21 cellular contexts compared by ENCODE assay signal in genomic region chr13:113224486-113224885, GRCh38. TPM values are rescaled to one million over a fixed set of nuclear protein-coding genes. Genes with fewer than 3 reads are reported as not detected.
A peak's percentile ranks its signal among the peaks of the same experiment; 100 is the strongest.
DNase-seq lines count a peak whose midpoint lies in the region; ATAC-seq and TF ChIP-seq lines count a peak whose summit lies in the region.
"Had no signal": no experiment of that assay in that cellular context is flagged by ENCODE, and none has a peak within 500 bp of the region (broad histone marks: within the 10 kb centered on the region; RNA-seq: fewer than 3 reads in every experiment).

No MANE protein-coding gene starts in this region.

- CTCF ChIA-PET in Panc1 (lab: Charles Lee): no interaction called here

- H3K27ac ChIP-seq in Panc1 (ENCODE audit: low read length): no peak overlapping the region
- H3K27ac ChIP-seq: A549 had no signal

- H3K4me1 ChIP-seq in Panc1 (ENCODE audit: control insufficient read depth, insufficient read depth, low read length): no peaks in the 10 kb centered on the region
- H3K4me1 ChIP-seq: A549 had no signal

- H3K9me3 ChIP-seq in Panc1 (ENCODE audit: control insufficient read depth, insufficient read depth, low read depth, low read length): no peaks in the 10 kb centered on the region
- H3K9me3 ChIP-seq: A549 had no signal

- peak overlapping the region; percentile 62 for H3K27ac Mint-ChIP-seq in glutamatergic neuron (ENCODE audit: unreplicated experiment)
- H3K27ac Mint-ChIP-seq in progenitor cell of endocrine pancreas: peak overlapping the region; percentile 47
- H3K27ac Mint-ChIP-seq: activated T-helper 1 cell treated with anti-CD3 and anti-CD28 coated beads, Interleukin-12 subunit alpha, Interleukin-12 subunit beta, Interleukin-2, Interleukin-4 antibody, amounts not matched to agents 30 ng/mL and 10 ng/mL and 1 ng/mL, durations not matched to agents 14 hours and 24 hours and 36 hours; HFFc6 had no signal

- peak; percentile 21 for DNase-seq in NCI-H345 (lab: John Stamatoyannopoulos, UW)
- no peak for DNase-seq in NCI-H345 treated with DMSO at 0.1 percent for 48 hours (lab: John Stamatoyannopoulos, UW; ENCODE audit: unreplicated experiment)
- no peak for DNase-seq in Panc1 (ENCODE audit: low read depth, low spot score)
- DNase-seq in glutamatergic neuron: no peak
- DNase-seq in progenitor cell of endocrine pancreas (ENCODE audit: low spot score, unreplicated experiment): no peak
- no peak for DNase-seq in MV-4-11 (lab: John Stamatoyannopoulos, UW)
- no peak for DNase-seq in midbrain (lab: John Stamatoyannopoulos, UW)
- DNase-seq: aorta; Calu3; HFFc6; KBM-7; mesendoderm; naive thymus-derived CD8-positive, alpha-beta T cell; NCI-H2029; NCI-H524; stimulated activated CD4-positive, alpha-beta T cell treated with anti-CD3 and anti-CD28 coated beads, Interleukin-15, amount 100 ng/mL, for 24 hours had no signal

- TSS peak; percentile 23 for BruUV-seq in Panc1 (replicated peaks; lab: Mats Ljungman, UMichigan)

- no peak overlapping the region for H3K4me3 Mint-ChIP-seq in glutamatergic neuron (ENCODE audit: unreplicated experiment)
- no peak overlapping the region for H3K4me3 Mint-ChIP-seq in progenitor cell of endocrine pancreas (ENCODE audit: low read depth)
- H3K4me3 Mint-ChIP-seq: activated T-helper 1 cell treated with anti-CD3 and anti-CD28 coated beads, Interleukin-12 subunit alpha, Interleukin-12 subunit beta, Interleukin-2, Interleukin-4 antibody, amounts not matched to agents 30 ng/mL and 10 ng/mL and 1 ng/mL, durations not matched to agents 14 hours and 24 hours and 36 hours; HFFc6; naive thymus-derived CD8-positive, alpha-beta T cell had no signal

- no peaks in the 10 kb centered on the region for H3K36me3 Mint-ChIP-seq in glutamatergic neuron (ENCODE audit: unreplicated experiment)
- peaks cover 28% of the 10 kb centered on the region for H3K36me3 Mint-ChIP-seq in progenitor cell of endocrine pancreas (ENCODE audit: insufficient read depth)

- H3K4me3 ChIP-seq in Panc1 (ENCODE audit: low read depth in 2 of 2, low read length in 2 of 2): no peak overlapping the region
- H3K4me3 ChIP-seq: A549 had no signal

- POLR2A ChIA-PET in Panc1 (lab: Charles Lee): no interaction called here

- peaks cover 2% of the 10 kb centered on the region for H3K36me3 ChIP-seq in Panc1 (ENCODE audit: control insufficient read depth, insufficient read depth, low read length)

- H3K27me3 ChIP-seq in Panc1 (ENCODE audit: control insufficient read depth, insufficient read depth, low read length): no peaks in the 10 kb centered on the region

- ATAC-seq in Panc1: no peak
- ATAC-seq in HG03196 (IDR thresholded peaks at IDR 0.05; ENCODE audit: unreplicated experiment): no peak
- ATAC-seq: A549; activated CD4-positive, CD25-positive, alpha-beta regulatory T cell treated with anti-CD3 and anti-CD28 coated beads, Interleukin-2, amount 50 U/mL, for 24 hours; activated naive CD4-positive, alpha-beta T cell treated with anti-CD3 and anti-CD28 coated beads, Interleukin-2, amount 50 U/mL, for 72 hours; naive thymus-derived CD8-positive, alpha-beta T cell had no signal

- in situ Hi-C loops in Panc1 (cut with HindIII; ENCODE audit: low pct_unique_long_range_greater_than_20kb, low sequenced_read_pairs): no loop called here

- intact Hi-C loops in Panc1 (cut with micrococcal nuclease; ENCODE audit: unreplicated experiment): no loop called here

- TF ChIP-seq CTCF in Panc1 (IDR thresholded peaks at IDR 0.05): no peak
- no peak for TF ChIP-seq CTCF in glutamatergic neuron (IDR thresholded peaks at IDR 0.05; ENCODE audit: partially characterized antibody, unreplicated experiment)
- TF ChIP-seq CTCF in progenitor cell of endocrine pancreas (IDR thresholded peaks at IDR 0.05; ENCODE audit: unreplicated experiment): no peak

- H3K4me1 Mint-ChIP-seq in glutamatergic neuron (ENCODE audit: low read depth, unreplicated experiment) (peaks cover 20% of the 10 kb centered on the region), progenitor cell of endocrine pancreas (ENCODE audit: low read depth) (peaks cover 5% of the 10 kb centered on the region)

- H3K27me3 Mint-ChIP-seq in glutamatergic neuron (ENCODE audit: unreplicated experiment) (no peaks in the 10 kb centered on the region), progenitor cell of endocrine pancreas (no peaks in the 10 kb centered on the region)
- H3K27me3 Mint-ChIP-seq: naive thymus-derived CD8-positive, alpha-beta T cell had no signal

- H3K9me3 Mint-ChIP-seq in glutamatergic neuron (ENCODE audit: unreplicated experiment) (peaks cover 4% of the 10 kb centered on the region), progenitor cell of endocrine pancreas (ENCODE audit: low read depth) (no peaks in the 10 kb centered on the region)
- H3K9me3 Mint-ChIP-seq: activated naive CD4-positive, alpha-beta T cell treated with anti-CD3 and anti-CD28 coated beads, Interleukin-2, amount 50 U/mL, for 72 hours; activated T-helper 1 cell treated with anti-CD3 and anti-CD28 coated beads, Interleukin-12 subunit alpha, Interleukin-12 subunit beta, Interleukin-2, Interleukin-4 antibody, amounts not matched to agents 30 ng/mL and 10 ng/mL and 1 ng/mL, durations not matched to agents 14 hours and 24 hours and 36 hours; HFFc6; naive thymus-derived CD8-positive, alpha-beta T cell had no signal

RNA-seq across cellular contexts. Expression of gene CUL4A, which starts 15.1 kb away (rescaled TPM):
- total RNA-seq in Panc1 (2021; ENCODE audit: unreplicated experiment): 80.8 TPM
- 52.9 TPM for polyA plus RNA-seq in Panc1 (2012; ENCODE audit: insufficient read length)
- total RNA-seq in glutamatergic neuron (ENCODE audit: unreplicated experiment): 43.2 TPM
- total RNA-seq in progenitor cell of endocrine pancreas: 75.8 and 77.1 TPM in 2 replicates

RNA-seq across cellular contexts. Expression of gene PCID2, which starts 16.0 kb away (rescaled TPM):
- total RNA-seq in Panc1 (2021; ENCODE audit: unreplicated experiment) (39.7 TPM), glutamatergic neuron (ENCODE audit: unreplicated experiment) (48.4 TPM), progenitor cell of endocrine pancreas (52.1 and 58.7 TPM in 2 replicates)
- polyA plus RNA-seq in Panc1 (2012; ENCODE audit: insufficient read length): 24.5 TPM
